22 cellular contexts compared by ENCODE assay signal in the genomic region with DNA sequence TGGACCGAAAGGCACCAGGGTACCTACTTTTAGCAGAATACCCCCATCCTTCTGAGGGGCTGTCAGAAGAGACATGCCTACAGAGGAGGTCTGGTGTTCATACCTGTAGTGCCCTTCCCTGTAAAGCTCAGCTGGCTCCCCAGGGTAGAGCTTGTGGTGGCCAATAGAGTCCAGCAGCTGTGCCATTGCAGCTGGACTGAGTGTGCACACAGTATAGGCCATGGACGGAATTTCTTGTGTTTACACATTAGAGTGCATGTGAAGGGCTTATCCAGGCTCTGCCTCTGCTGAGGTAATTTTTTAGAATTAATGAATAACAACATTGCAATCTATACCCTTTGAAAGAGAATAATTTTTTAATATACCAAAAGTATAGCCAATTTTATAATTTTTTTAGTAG.
DNase-seq lines count a peak whose midpoint lies in the region; ATAC-seq, FAIRE-seq and TF ChIP-seq lines count a peak whose summit lies in the region.
"Had no signal": no experiment of that assay in that cellular context is flagged by ENCODE, and none has a peak within 500 bp of the region (broad histone marks: within the 10 kb centered on the region; RNA-seq: fewer than 3 reads in every experiment).

No MANE protein-coding gene starts in this region.

- TF ChIP-seq CTCF in right lobe of liver (IDR thresholded peaks at IDR 0.05) (no peak), HepG2 (CRISPR knock-in tag; IDR thresholded peaks at IDR 0.05) (no peak), progenitor cell of endocrine pancreas (IDR thresholded peaks at IDR 0.05; ENCODE audit: unreplicated experiment) (no peak), thyroid gland (IDR thresholded peaks at IDR 0.05) (no peak)

- H3K9me3 ChIP-seq in right lobe of liver: no peaks in the 10 kb centered on the region
- no peaks in the 10 kb centered on the region for H3K9me3 ChIP-seq in HepG2 (ENCODE audit: low read length)
- H3K9me3 ChIP-seq in thyroid gland: no peaks in the 10 kb centered on the region
- H3K9me3 ChIP-seq: A549; BLaER1 treated with 17β-estradiol and CSF1 and Interleukin-3, amounts not matched to agents 10 nM and 100 nM; Caco-2 had no signal

- DNase-seq in right lobe of liver: no peak
- no peak for DNase-seq in HepG2 (ENCODE audit: low spot score)
- no peak for DNase-seq in left lobe of liver (ENCODE audit: low spot score)
- no peak for DNase-seq in progenitor cell of endocrine pancreas (ENCODE audit: low spot score, unreplicated experiment)
- no peak for DNase-seq in thyroid gland
- DNase-seq in activated T-cell treated with anti-CD3 and anti-CD28 coated beads, Interleukin-2, amount 50 U/mL, for 48 hours: no peak
- DNase-seq in NCI-H1694 treated with DMSO at 0.1 percent for 48 hours (lab: John Stamatoyannopoulos, UW): no peak
- DNase-seq: AML-193; Caco-2; Calu3; CD4-positive, alpha-beta T cell; CD8-positive, alpha-beta T cell; DMS79 treated with DMSO at 0.1 percent for 48 hours; GF-D8 had no signal

- no peak overlapping the region for H3K4me2 ChIP-seq in HepG2 (ENCODE audit: low read depth, low read length)
- H3K4me2 ChIP-seq: A549; BLaER1 treated with 17β-estradiol and CSF1 and Interleukin-3, amounts not matched to agents 10 nM and 100 nM had no signal

- TF ChIP-seq EP300 in HepG2 (IDR thresholded peaks at IDR 0.05; ENCODE audit: low read depth in 2 of 2, low read length in 2 of 2) (no peak), HepG2 (CRISPR knock-in tag; IDR thresholded peaks at IDR 0.05; ENCODE audit: borderline replicate concordance) (no peak)

- H3K27me3 Mint-ChIP-seq in progenitor cell of endocrine pancreas: no peaks in the 10 kb centered on the region
- H3K27me3 Mint-ChIP-seq: B cell; CD4-positive, alpha-beta T cell had no signal

- H3K27me3 ChIP-seq in right lobe of liver: no peaks in the 10 kb centered on the region
- no peaks in the 10 kb centered on the region for H3K27me3 ChIP-seq in HepG2 (ENCODE audit: control insufficient read depth in 1 of 2, insufficient read depth in 2 of 2, low read length in 2 of 2)
- no peaks in the 10 kb centered on the region for H3K27me3 ChIP-seq in thyroid gland
- H3K27me3 ChIP-seq: BLaER1 treated with 17β-estradiol and CSF1 and Interleukin-3, amounts not matched to agents 10 nM and 100 nM had no signal

- H3K4me3 ChIP-seq in right lobe of liver (no peak overlapping the region), HepG2 (replicated peaks in 1 of 3; ENCODE audit: insufficient read depth in 1 of 3, low read depth in 2 of 3, low read length in 3 of 3) (no peak overlapping the region), thyroid gland (replicated peaks in 1 of 3) (no peak overlapping the region)
- H3K4me3 ChIP-seq: A549; BLaER1 treated with 17β-estradiol and CSF1 and Interleukin-3, amounts not matched to agents 10 nM and 100 nM had no signal

- no peak for TF ChIP-seq RAD21 in HepG2 (CRISPR knock-in tag; IDR thresholded peaks at IDR 0.05)

- peaks cover 17% of the 10 kb centered on the region for H3K36me3 Mint-ChIP-seq in progenitor cell of endocrine pancreas (ENCODE audit: insufficient read depth)

- WGBS in right lobe of liver (ENCODE audit: insufficient coverage, low coverage, low lambda C conversion rate, missing lambda C conversion rate): 85% methylated on average over 2 of the region's 2 CpGs
- WGBS in HepG2 (ENCODE audit: low lambda C conversion rate): 39% methylated on average over 2 of the region's 2 CpGs
- 91 to 100% methylated on average over 2 of the region's 2 CpGs for WGBS in thyroid gland, 2 donors

- no peak for TF ChIP-seq POLR2A in right lobe of liver (IDR thresholded peaks at IDR 0.05)
- TF ChIP-seq POLR2A in HepG2 (IDR thresholded peaks at IDR 0.05; ENCODE audit: insufficient read depth in 1 of 2, low read depth in 2 of 2, low read length in 2 of 2): no peak
- no peak for TF ChIP-seq POLR2A in thyroid gland (IDR thresholded peaks at IDR 0.05)

- no peaks in the 10 kb centered on the region for H3K9me3 Mint-ChIP-seq in progenitor cell of endocrine pancreas (ENCODE audit: low read depth)
- H3K9me3 Mint-ChIP-seq: CD4-positive, alpha-beta T cell; CD8-positive, alpha-beta T cell had no signal

- no peak overlapping the region for H3K27ac ChIP-seq in right lobe of liver
- H3K27ac ChIP-seq in HepG2 (ENCODE audit: extremely low read length, insufficient read depth, low read length): no peak overlapping the region
- no peak overlapping the region for H3K27ac ChIP-seq in thyroid gland
- H3K27ac ChIP-seq: 22Rv1; A549; BLaER1 treated with 17β-estradiol and CSF1 and Interleukin-3, amounts not matched to agents 10 nM and 100 nM; C4-2B had no signal

- intact Hi-C loops in right lobe of liver (cut with DNase I) (no loop called here), HepG2 (cut with micrococcal nuclease; ENCODE audit: unreplicated experiment) (no loop called here), thyroid gland (cut with DNase I) (no loop called here)

- H4K20me1 ChIP-seq in HepG2 (ENCODE audit: insufficient read depth, low read length): no peaks in the 10 kb centered on the region

- peak overlapping the region; percentile 75 for H3K27ac Mint-ChIP-seq in progenitor cell of endocrine pancreas
- H3K27ac Mint-ChIP-seq: B cell; CD4-positive, alpha-beta T cell; CD8-positive, alpha-beta T cell had no signal

- H3K79me2 ChIP-seq in HepG2 (ENCODE audit: insufficient read depth, low read length): no peaks in the 10 kb centered on the region

- no TSS peak for BruUV-seq in HepG2 (replicated peaks; lab: Mats Ljungman, UMichigan)

- no peaks in the 10 kb centered on the region for H3K36me3 ChIP-seq in right lobe of liver
- H3K36me3 ChIP-seq in HepG2 (replicated peaks in 1 of 2; ENCODE audit: control insufficient read depth in 1 of 2, insufficient read depth in 2 of 2, low read length in 2 of 2): no peaks in the 10 kb centered on the region
- H3K36me3 ChIP-seq in thyroid gland: peaks cover 0 to 5% of the 10 kb centered on the region in 2 donors

- FAIRE-seq in HepG2 (lab: Jason Lieb, UNC): no peak
- FAIRE-seq: A549, D721Med, G401.6, GM12891 had no signal

- in situ Hi-C loops in HepG2 (cut with HindIII; ENCODE audit: extremely low pct_ligation_motif_present, low pct_unique_long_range_greater_than_20kb): no loop called here

- H3K4me1 Mint-ChIP-seq in progenitor cell of endocrine pancreas (ENCODE audit: low read depth): peaks cover 37% of the 10 kb centered on the region

- H3K9ac ChIP-seq in HepG2 (ENCODE audit: insufficient read depth, low read depth, low read length): no peak overlapping the region
- H3K9ac ChIP-seq: BLaER1 treated with 17β-estradiol and CSF1 and Interleukin-3, amounts not matched to agents 10 nM and 100 nM had no signal

- H3K4me1 ChIP-seq in right lobe of liver (peaks cover 0 to 23% (median 13%) of the 10 kb centered on the region in 4 donors), HepG2 (ENCODE audit: insufficient read depth, low read length) (no peaks in the 10 kb centered on the region), thyroid gland (peaks cover 0 to 2% of the 10 kb centered on the region in 2 donors)
- H3K4me1 ChIP-seq: BLaER1 treated with 17β-estradiol and CSF1 and Interleukin-3, amounts not matched to agents 10 nM and 100 nM had no signal

- CTCF ChIA-PET in HepG2 (lab: Yijun Ruan, JAX; ENCODE audit: low intra/inter-chr PET ratio, low total read pairs): no interaction called here

- POLR2A ChIA-PET in HepG2 (lab: Yijun Ruan, JAX): no interaction called here

- no peak overlapping the region for H3K4me3 Mint-ChIP-seq in progenitor cell of endocrine pancreas (ENCODE audit: low read depth)
- H3K4me3 Mint-ChIP-seq: B cell; CD4-positive, alpha-beta T cell; CD8-positive, alpha-beta T cell had no signal

- ATAC-seq in right lobe of liver (peak; percentile 52 to 63 (median 58)), HepG2 (no peak), left lobe of liver (peak; percentile 55)
- ATAC-seq: A549; CD8-positive, alpha-beta T cell had no signal

- H2AFZ ChIP-seq in HepG2 (ENCODE audit: low read length): no peak overlapping the region

TF ChIP-seq in HepG2, 621 proteins besides CTCF, POLR2A, EP300 and RAD21:
- TF ChIP-seq ZNF841 (CRISPR knock-in tag; IDR thresholded peaks at IDR 0.05; ENCODE audit: borderline replicate concordance): no peak
- TF ChIP-seq, protein P1, sequence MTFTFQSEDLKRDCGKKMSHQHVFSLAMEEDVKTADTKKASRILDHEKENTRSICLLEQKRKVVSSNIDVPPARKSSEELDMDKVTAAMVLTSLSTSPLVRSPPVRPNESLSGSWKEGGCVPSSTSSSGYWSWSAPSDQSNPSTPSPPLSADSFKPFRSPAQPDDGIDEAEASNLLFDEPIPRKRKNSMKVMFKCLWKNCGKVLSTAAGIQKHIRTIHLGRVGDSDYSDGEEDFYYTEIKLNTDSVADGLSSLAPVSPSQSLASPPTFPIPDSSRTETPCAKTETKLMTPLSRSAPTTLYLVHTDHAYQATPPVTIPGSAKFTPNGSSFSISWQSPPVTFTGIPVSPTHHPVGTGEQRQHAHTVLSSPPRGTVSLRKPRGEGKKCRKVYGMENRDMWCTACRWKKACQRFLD (CRISPR knock-in tag; IDR thresholded peaks at IDR 0.05; ENCODE audit: borderline replicate concordance): no peak
- TF ChIP-seq SETDB1 (CRISPR knock-in tag; IDR thresholded peaks at IDR 0.05; ENCODE audit: borderline replicate concordance): no peak
- TF ChIP-seq ATF1 (CRISPR knock-in tag; IDR thresholded peaks at IDR 0.05): no peak
- TF ChIP-seq, protein P2, sequence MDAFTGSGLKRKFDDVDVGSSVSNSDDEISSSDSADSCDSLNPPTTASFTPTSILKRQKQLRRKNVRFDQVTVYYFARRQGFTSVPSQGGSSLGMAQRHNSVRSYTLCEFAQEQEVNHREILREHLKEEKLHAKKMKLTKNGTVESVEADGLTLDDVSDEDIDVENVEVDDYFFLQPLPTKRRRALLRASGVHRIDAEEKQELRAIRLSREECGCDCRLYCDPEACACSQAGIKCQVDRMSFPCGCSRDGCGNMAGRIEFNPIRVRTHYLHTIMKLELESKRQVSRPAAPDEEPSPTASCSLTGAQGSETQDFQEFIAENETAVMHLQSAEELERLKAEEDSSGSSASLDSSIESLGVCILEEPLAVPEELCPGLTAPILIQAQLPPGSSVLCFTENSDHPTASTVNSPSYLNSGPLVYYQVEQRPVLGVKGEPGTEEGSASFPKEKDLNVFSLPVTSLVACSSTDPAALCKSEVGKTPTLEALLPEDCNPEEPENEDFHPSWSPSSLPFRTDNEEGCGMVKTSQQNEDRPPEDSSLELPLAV (CRISPR knock-in tag; conservative IDR thresholded peaks at IDR 0.05; ENCODE audit: low read depth): no peak
